Comparison of ENCODE assay signal across 1 cellular context in the genomic region with DNA sequence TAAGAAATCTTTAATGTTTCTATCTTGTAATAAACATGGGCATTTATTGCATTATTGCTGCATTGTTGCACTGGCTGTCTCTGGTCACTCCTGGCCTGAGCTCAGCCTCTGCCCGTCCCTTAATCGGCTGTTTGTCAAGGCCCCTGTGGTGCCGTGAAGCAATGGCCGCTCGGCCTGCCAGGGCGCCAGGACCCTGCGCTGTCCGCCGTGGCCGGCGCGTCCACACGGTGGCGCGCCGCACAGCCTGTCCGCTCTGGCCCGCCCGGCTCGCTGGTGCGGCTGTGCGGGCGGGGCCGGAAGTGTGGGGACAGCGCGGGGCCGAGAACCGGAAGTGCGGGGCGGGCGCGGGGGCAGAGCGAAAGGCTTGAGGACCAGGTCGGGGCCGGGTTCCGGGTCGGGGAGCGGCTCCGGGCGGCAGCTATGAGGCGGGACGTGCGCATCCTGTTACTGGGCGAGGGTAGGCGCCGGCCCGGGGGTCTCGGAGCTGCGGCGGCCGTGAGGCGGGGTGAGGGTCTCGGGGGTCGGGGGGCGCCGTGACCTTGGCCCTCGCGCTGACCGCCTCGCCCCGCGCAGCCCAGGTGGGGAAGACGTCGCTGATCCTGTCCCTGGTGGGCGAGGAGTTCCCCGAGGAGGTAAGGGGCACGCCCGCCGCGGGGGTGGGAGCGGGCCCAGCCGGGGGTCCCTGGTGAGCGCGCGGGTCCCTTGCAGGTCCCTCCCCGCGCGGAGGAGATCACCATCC.
A peak's percentile ranks its signal among the peaks of the same experiment; 100 is the strongest.
TF ChIP-seq lines count a peak whose summit lies in the region.

A gene (plus strand): TSS at position 353 of the 739 bp plus-strand sequence. CDS start 68 bp downstream, at position 421.

TF ChIP-seq in GM23338, 12 proteins besides CTCF, POLR2A, EP300 and RAD21 (continued from another document):
- TF ChIP-seq, protein P1, sequence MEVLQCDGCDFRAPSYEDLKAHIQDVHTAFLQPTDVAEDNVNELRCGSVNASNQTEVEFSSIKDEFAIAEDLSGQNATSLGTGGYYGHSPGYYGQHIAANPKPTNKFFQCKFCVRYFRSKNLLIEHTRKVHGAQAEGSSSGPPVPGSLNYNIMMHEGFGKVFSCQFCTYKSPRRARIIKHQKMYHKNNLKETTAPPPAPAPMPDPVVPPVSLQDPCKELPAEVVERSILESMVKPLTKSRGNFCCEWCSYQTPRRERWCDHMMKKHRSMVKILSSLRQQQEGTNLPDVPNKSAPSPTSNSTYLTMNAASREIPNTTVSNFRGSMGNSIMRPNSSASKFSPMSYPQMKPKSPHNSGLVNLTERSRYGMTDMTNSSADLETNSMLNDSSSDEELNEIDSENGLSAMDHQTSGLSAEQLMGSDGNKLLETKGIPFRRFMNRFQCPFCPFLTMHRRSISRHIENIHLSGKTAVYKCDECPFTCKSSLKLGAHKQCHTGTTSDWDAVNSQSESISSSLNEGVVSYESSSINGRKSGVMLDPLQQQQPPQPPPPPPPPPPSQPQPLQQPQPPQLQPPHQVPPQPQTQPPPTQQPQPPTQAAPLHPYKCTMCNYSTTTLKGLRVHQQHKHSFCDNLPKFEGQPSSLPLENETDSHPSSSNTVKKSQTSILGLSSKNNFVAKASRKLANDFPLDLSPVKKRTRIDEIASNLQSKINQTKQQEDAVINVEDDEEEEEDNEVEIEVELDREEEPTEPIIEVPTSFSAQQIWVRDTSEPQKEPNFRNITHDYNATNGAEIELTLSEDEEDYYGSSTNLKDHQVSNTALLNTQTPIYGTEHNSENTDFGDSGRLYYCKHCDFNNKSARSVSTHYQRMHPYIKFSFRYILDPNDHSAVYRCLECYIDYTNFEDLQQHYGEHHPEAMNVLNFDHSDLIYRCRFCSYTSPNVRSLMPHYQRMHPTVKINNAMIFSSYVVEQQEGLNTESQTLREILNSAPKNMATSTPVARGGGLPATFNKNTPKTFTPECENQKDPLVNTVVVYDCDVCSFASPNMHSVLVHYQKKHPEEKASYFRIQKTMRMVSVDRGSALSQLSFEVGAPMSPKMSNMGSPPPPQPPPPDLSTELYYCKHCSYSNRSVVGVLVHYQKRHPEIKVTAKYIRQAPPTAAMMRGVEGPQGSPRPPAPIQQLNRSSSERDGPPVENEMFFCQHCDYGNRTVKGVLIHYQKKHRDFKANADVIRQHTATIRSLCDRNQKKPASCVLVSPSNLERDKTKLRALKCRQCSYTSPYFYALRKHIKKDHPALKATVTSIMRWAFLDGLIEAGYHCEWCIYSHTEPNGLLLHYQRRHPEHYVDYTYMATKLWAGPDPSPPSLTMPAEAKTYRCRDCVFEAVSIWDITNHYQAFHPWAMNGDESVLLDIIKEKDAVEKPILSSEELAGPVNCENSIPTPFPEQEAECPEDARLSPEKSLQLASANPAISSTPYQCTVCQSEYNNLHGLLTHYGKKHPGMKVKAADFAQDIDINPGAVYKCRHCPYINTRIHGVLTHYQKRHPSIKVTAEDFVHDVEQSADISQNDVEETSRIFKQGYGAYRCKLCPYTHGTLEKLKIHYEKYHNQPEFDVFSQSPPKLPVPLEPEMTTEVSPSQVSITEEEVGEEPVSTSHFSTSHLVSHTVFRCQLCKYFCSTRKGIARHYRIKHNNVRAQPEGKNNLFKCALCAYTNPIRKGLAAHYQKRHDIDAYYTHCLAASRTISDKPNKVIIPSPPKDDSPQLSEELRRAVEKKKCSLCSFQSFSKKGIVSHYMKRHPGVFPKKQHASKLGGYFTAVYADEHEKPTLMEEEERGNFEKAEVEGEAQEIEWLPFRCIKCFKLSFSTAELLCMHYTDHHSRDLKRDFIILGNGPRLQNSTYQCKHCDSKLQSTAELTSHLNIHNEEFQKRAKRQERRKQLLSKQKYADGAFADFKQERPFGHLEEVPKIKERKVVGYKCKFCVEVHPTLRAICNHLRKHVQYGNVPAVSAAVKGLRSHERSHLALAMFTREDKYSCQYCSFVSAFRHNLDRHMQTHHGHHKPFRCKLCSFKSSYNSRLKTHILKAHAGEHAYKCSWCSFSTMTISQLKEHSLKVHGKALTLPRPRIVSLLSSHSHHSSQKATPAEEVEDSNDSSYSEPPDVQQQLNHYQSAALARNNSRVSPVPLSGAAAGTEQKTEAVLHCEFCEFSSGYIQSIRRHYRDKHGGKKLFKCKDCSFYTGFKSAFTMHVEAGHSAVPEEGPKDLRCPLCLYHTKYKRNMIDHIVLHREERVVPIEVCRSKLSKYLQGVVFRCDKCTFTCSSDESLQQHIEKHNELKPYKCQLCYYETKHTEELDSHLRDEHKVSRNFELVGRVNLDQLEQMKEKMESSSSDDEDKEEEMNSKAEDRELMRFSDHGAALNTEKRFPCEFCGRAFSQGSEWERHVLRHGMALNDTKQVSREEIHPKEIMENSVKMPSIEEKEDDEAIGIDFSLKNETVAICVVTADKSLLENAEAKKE (CRISPR knock-in tag; IDR thresholded peaks at IDR 0.05), result no peak
- TF ChIP-seq, protein P2, sequence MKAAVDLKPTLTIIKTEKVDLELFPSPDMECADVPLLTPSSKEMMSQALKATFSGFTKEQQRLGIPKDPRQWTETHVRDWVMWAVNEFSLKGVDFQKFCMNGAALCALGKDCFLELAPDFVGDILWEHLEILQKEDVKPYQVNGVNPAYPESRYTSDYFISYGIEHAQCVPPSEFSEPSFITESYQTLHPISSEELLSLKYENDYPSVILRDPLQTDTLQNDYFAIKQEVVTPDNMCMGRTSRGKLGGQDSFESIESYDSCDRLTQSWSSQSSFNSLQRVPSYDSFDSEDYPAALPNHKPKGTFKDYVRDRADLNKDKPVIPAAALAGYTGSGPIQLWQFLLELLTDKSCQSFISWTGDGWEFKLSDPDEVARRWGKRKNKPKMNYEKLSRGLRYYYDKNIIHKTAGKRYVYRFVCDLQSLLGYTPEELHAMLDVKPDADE (IDR thresholded peaks at IDR 0.05), result no peak; the same call in 1 of the 2 replicates
- TF ChIP-seq EZH2 (IDR thresholded peaks at IDR 0.05; ENCODE audit: low read depth, unreplicated experiment) (no peak), JUNB (IDR thresholded peaks at IDR 0.05; ENCODE audit: unreplicated experiment) (no peak), POLR2AphosphoS5 (IDR thresholded peaks at IDR 0.05; ENCODE audit: low read depth) (peak; percentile 80)
- TF ChIP-seq, protein P3, sequence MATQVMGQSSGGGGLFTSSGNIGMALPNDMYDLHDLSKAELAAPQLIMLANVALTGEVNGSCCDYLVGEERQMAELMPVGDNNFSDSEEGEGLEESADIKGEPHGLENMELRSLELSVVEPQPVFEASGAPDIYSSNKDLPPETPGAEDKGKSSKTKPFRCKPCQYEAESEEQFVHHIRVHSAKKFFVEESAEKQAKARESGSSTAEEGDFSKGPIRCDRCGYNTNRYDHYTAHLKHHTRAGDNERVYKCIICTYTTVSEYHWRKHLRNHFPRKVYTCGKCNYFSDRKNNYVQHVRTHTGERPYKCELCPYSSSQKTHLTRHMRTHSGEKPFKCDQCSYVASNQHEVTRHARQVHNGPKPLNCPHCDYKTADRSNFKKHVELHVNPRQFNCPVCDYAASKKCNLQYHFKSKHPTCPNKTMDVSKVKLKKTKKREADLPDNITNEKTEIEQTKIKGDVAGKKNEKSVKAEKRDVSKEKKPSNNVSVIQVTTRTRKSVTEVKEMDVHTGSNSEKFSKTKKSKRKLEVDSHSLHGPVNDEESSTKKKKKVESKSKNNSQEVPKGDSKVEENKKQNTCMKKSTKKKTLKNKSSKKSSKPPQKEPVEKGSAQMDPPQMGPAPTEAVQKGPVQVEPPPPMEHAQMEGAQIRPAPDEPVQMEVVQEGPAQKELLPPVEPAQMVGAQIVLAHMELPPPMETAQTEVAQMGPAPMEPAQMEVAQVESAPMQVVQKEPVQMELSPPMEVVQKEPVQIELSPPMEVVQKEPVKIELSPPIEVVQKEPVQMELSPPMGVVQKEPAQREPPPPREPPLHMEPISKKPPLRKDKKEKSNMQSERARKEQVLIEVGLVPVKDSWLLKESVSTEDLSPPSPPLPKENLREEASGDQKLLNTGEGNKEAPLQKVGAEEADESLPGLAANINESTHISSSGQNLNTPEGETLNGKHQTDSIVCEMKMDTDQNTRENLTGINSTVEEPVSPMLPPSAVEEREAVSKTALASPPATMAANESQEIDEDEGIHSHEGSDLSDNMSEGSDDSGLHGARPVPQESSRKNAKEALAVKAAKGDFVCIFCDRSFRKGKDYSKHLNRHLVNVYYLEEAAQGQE (IDR thresholded peaks at IDR 0.05; ENCODE audit: unreplicated experiment), result no peak
